19 cellular contexts compared by ENCODE assay signal in the genomic region with DNA sequence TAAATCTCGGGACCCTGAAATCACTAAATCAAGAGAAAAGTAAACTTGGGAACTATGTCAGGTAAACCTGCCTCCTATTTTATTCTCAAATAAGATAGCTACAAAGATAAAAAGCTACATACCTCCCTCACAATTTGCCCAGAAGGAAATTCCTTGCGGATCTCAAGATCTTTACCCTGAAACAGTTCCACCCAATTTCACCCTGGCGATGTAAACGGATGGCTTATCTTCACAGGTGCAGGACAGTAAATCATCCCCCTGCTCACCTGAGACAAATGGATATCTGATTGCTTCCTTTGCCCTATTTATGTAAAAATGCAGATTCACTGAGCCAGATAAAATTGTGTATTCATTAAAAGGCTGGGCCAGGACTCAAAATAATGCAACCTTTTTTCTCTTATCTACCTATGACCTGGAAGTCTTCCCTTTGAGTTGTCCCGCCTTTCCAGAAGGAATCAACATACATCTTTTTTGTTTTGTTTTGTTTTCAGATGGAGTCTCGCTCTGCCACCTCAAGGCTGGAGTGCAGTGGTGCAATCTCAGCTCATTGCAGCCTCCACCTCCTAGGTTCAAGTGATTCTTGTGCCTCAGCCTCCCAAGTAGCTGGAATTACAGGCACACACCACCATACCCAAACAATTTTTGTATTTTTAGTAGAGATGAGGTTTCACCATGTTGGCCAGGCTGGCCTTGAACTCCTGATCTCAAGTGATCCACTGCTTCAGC. TPM values are rescaled to one million over a fixed set of nuclear protein-coding genes. Genes with fewer than 3 reads are reported as not detected.
"Had no signal": no experiment of that assay in that cellular context is flagged by ENCODE, and none has a peak within 500 bp of the region (broad histone marks: within the 10 kb centered on the region; RNA-seq: fewer than 3 reads in every experiment).

No MANE protein-coding gene starts in this region.

- H3K27me3 ChIP-seq: sigmoid colon, upper lobe of left lung had no signal

- H3K27me3 Mint-ChIP-seq: dendritic cell treated with granulocyte-macrophage colony-stimulating factor and Interleukin-4, amounts not matched to agents 40 ng/mL and 50 ng/mL, for 4 days; effector memory CD8-positive, alpha-beta T cell; progenitor cell of endocrine pancreas; T-cell had no signal

- H3K27ac ChIP-seq: sigmoid colon, upper lobe of left lung, WERI-Rb-1 had no signal

- H3K4me3 ChIP-seq: sigmoid colon, upper lobe of left lung had no signal

- H3K27ac Mint-ChIP-seq: activated CD8-positive, alpha-beta T cell treated with anti-CD3 and anti-CD28 coated beads, Interleukin-2, amount 10 ng/mL, durations not matched to agents 7 days and 5 days; activated naive CD4-positive, alpha-beta T cell treated with anti-CD3 and anti-CD28 coated beads for 36 hours; dendritic cell treated with granulocyte-macrophage colony-stimulating factor and Interleukin-4, amounts not matched to agents 40 ng/mL and 50 ng/mL, for 4 days; effector memory CD8-positive, alpha-beta T cell; immature natural killer cell; natural killer cell; progenitor cell of endocrine pancreas; T-cell had no signal

- ATAC-seq: activated CD8-positive, alpha-beta T cell treated with anti-CD3 and anti-CD28 coated beads, Interleukin-2, amount 10 ng/mL, durations not matched to agents 7 days and 5 days; effector memory CD8-positive, alpha-beta T cell; left cardiac atrium; natural killer cell; T-cell had no signal

- H3K36me3 ChIP-seq: sigmoid colon, WERI-Rb-1 had no signal

- H3K4me3 Mint-ChIP-seq: activated CD8-positive, alpha-beta T cell treated with anti-CD3 and anti-CD28 coated beads, Interleukin-2, amount 10 ng/mL, durations not matched to agents 7 days and 5 days; activated naive CD4-positive, alpha-beta T cell treated with anti-CD3 and anti-CD28 coated beads for 36 hours; dendritic cell treated with granulocyte-macrophage colony-stimulating factor and Interleukin-4, amounts not matched to agents 40 ng/mL and 50 ng/mL, for 4 days; effector memory CD8-positive, alpha-beta T cell; immature natural killer cell; natural killer cell; T-cell had no signal

- H3K4me1 ChIP-seq: sigmoid colon, upper lobe of left lung had no signal

- DNase-seq: activated CD4-positive, alpha-beta T cell treated with anti-CD3 and anti-CD28 coated beads for 4 hours; activated CD8-positive, alpha-beta T cell treated with anti-CD3 and anti-CD28 coated beads, Interleukin-2, amount 10 ng/mL, durations not matched to agents 7 days and 5 days; activated naive CD4-positive, alpha-beta T cell treated with anti-CD3 and anti-CD28 coated beads for 36 hours; central memory CD4-positive, alpha-beta T cell; effector memory CD8-positive, alpha-beta T cell; hypothalamus; immature natural killer cell; left cardiac atrium; natural killer cell; nucleus accumbens; sigmoid colon; stimulated activated CD4-positive, alpha-beta T cell treated with anti-CD3 and anti-CD28 coated beads, Interleukin-2, amount 100 ng/mL, for 48 hours; stimulated activated naive CD4-positive, alpha-beta T cell treated with Interleukin-2 at 50 U/mL for 16 hours; T-cell; T1000; upper lobe of left lung; WERI-Rb-1 had no signal

RNA-seq across cellular contexts. Expression of a gene that starts 57.6 kb away (rescaled TPM):
- total RNA-seq: progenitor cell of endocrine pancreas had no signal
